23 cellular contexts compared by ENCODE assay signal in the genomic region with DNA sequence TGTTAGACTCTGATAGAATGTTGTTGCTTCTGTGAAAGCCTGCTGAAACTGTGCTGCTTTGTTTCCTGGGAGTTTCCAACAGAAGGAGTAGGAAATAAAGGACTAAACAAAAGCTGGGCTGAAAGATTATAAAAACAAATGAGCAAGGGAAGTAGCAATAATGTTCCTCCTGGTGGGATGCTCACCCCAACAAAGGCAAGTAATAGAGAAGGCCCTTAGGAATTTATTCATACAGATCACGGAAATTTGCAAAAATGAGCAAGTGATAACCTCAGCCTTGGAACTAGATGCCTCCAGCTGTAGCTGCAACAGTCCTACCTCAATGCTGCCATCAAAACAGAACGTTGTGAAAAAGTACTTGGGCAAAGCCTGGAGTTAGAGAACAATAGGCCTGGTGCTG.
"Had no signal": no experiment of that assay in that cellular context is flagged by ENCODE, and none has a peak within 500 bp of the region (broad histone marks: within the 10 kb centered on the region; RNA-seq: fewer than 3 reads in every experiment).

No MANE protein-coding gene starts in this region.

- H3K9me3 ChIP-seq: adrenal gland, Peyer's patch, SJCRH30, SK-N-SH had no signal

- H3K36me3 ChIP-seq: adrenal gland, Peyer's patch, SJCRH30, WERI-Rb-1 had no signal

- H3K27me3 Mint-ChIP-seq: activated CD8-positive, alpha-beta T cell treated with anti-CD3 and anti-CD28 coated beads for 36 hours; activated naive CD8-positive, alpha-beta T cell treated with anti-CD3 and anti-CD28 coated beads, Interleukin-2, amount 10 ng/mL, durations not matched to agents 7 days and 5 days had no signal

- H3K27ac ChIP-seq: adrenal gland, Peyer's patch, RWPE1, SJCRH30, WERI-Rb-1 had no signal

- H3K9me3 Mint-ChIP-seq: activated CD8-positive, alpha-beta T cell treated with anti-CD3 and anti-CD28 coated beads for 36 hours; activated naive CD8-positive, alpha-beta T cell treated with anti-CD3 and anti-CD28 coated beads, Interleukin-2, amount 10 ng/mL, durations not matched to agents 7 days and 5 days had no signal

- H3K36me3 Mint-ChIP-seq: activated naive CD8-positive, alpha-beta T cell treated with anti-CD3 and anti-CD28 coated beads, Interleukin-2, amount 10 ng/mL, durations not matched to agents 7 days and 5 days had no signal

- H3K27ac Mint-ChIP-seq: activated CD8-positive, alpha-beta T cell treated with anti-CD3 and anti-CD28 coated beads for 36 hours; activated naive CD8-positive, alpha-beta T cell treated with anti-CD3 and anti-CD28 coated beads, Interleukin-2, amount 10 ng/mL, durations not matched to agents 7 days and 5 days; activated T-cell treated with anti-CD3 and anti-CD28 coated beads, Interleukin-2, amount 50 U/mL, for 72 hours had no signal

- H3K9me2 ChIP-seq: SK-N-SH had no signal

- H3K4me3 Mint-ChIP-seq: activated CD8-positive, alpha-beta T cell treated with anti-CD3 and anti-CD28 coated beads for 36 hours; activated naive CD8-positive, alpha-beta T cell treated with anti-CD3 and anti-CD28 coated beads, Interleukin-2, amount 10 ng/mL, durations not matched to agents 7 days and 5 days; activated T-cell treated with anti-CD3 and anti-CD28 coated beads, Interleukin-2, amount 50 U/mL, for 72 hours had no signal

- H3K4me3 ChIP-seq: adrenal gland, Peyer's patch, SJCRH30 had no signal

- H3K9ac ChIP-seq: SK-N-SH had no signal

- ATAC-seq: activated CD4-positive, CD25-positive, alpha-beta regulatory T cell treated with anti-CD3 and anti-CD28 coated beads, Interleukin-2, amount 50 U/mL, for 24 hours; activated CD8-positive, alpha-beta T cell treated with anti-CD3 and anti-CD28 coated beads for 36 hours; activated T-cell treated with anti-CD3 and anti-CD28 coated beads, Interleukin-2, amount 50 U/mL, for 72 hours had no signal

- H3K27me3 ChIP-seq: adrenal gland, Peyer's patch, SJCRH30 had no signal

- H3K4me1 Mint-ChIP-seq: activated naive CD8-positive, alpha-beta T cell treated with anti-CD3 and anti-CD28 coated beads, Interleukin-2, amount 10 ng/mL, durations not matched to agents 7 days and 5 days had no signal

- H3K4me1 ChIP-seq: adrenal gland, Peyer's patch, SJCRH30 had no signal

- H3K4me2 ChIP-seq: SK-N-SH had no signal

- DNase-seq: activated CD4-positive, alpha-beta T cell treated with anti-CD3 and anti-CD28 coated beads for 4 hours; activated CD8-positive, alpha-beta memory T cell treated with anti-CD3 and anti-CD28 coated beads, Interleukin-2, amount 50 U/mL, for 4 hours; activated CD8-positive, alpha-beta T cell treated with anti-CD3 and anti-CD28 coated beads for 36 hours; activated naive CD4-positive, alpha-beta T cell treated with anti-CD3 and anti-CD28 coated beads, Interleukin-2, amount 50 U/mL, for 16 hours; activated naive CD8-positive, alpha-beta T cell treated with anti-CD3 and anti-CD28 coated beads, Interleukin-2, amount 10 ng/mL, durations not matched to agents 7 days and 5 days; activated T-cell treated with anti-CD3 and anti-CD28 coated beads, Interleukin-2, amount 50 U/mL, for 72 hours; adrenal gland; anterior cingulate cortex; cerebellar nuclear complex; NCI-H1048; NCI-H146; NCI-H187 treated with DMSO at 0.1 percent for 48 hours; NCI-H2081 treated with DMSO at 0.1 percent for 48 hours; NCI-H446; NCI-H524; Peyer's patch; Right ventricle myocardium superior; SJCRH30; SK-N-SH; T-helper 1 cell; WERI-Rb-1 had no signal
